Comparison of ENCODE assay signal across 9 cellular contexts in the genomic region with DNA sequence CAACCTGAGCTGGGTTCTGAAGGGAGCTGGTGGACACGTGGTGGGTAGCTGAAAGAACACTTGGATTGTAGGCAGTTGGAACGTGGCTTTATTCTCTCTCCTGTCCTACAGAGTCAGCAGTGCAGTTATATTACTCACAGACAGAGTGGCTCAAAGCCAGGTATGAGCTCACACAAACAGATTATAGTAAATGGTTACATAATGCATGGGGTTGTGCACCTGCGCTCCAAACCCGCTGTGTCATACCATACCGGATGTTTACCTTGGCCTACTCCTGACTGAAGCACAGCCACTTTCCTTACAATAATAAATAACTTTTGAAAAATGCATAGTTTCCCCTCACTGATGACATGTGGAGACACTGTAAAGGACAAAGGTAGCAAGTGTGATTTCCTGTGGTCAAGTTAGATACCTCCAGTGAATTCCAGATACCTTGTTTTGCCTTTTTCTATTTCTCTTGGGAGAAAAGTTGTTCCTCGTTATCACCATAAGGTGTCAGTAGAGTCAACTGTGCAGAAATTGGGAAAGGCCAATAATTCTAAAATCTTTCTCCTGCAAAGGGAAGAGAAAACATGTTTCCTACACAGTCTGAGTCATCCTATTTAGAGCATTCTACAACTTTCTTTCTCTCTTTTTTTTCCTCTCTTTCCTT. TPM values are rescaled to one million over a fixed set of nuclear protein-coding genes. Genes with fewer than 3 reads are reported as not detected.
A peak's percentile ranks its signal among the peaks of the same experiment; 100 is the strongest.
DNase-seq lines count a peak whose midpoint lies in the region; ATAC-seq, FAIRE-seq and TF ChIP-seq lines count a peak whose summit lies in the region.
"Had no signal": no experiment of that assay in that cellular context is flagged by ENCODE, and none has a peak within 500 bp of the region (broad histone marks: within the 10 kb centered on the region; RNA-seq: fewer than 3 reads in every experiment).

No MANE protein-coding gene starts in this region.

- no peak overlapping the region for H3K27ac ChIP-seq in esophagus muscularis mucosa (replicated peaks in 1 of 4)

- FAIRE-seq in GM12891 (lab: Jason Lieb, UNC) = peak; percentile 51
- FAIRE-seq: colon had no signal

- no peaks in the 10 kb centered on the region for H3K36me3 ChIP-seq in esophagus muscularis mucosa

- WGBS in esophagus muscularis mucosa = 68% methylated on average over 6 of the region's 6 CpGs

- H3K27me3 ChIP-seq in esophagus muscularis mucosa = peaks cover 0 to 7% (median 0%) of the 10 kb centered on the region in 4 donors

- no peak for TF ChIP-seq EP300 in esophagus muscularis mucosa (IDR thresholded peaks at IDR 0.05)

- no peaks in the 10 kb centered on the region for H3K4me1 ChIP-seq in esophagus muscularis mucosa

- H3K9me3 ChIP-seq in esophagus muscularis mucosa = no peaks in the 10 kb centered on the region

- intact Hi-C loops in esophagus muscularis mucosa (cut with DNase I) = no loop called here

- TF ChIP-seq POLR2A in GM12891 (IDR thresholded peaks at IDR 0.05; ENCODE audit: low read depth, low read length) (no peak), esophagus muscularis mucosa (IDR thresholded peaks at IDR 0.05; ENCODE audit: low read depth) (no peak)

- no peak for ATAC-seq in HG02973 (IDR thresholded peaks at IDR 0.05; ENCODE audit: unreplicated experiment)
- ATAC-seq in GM18861 (IDR thresholded peaks at IDR 0.05; ENCODE audit: unreplicated experiment) = no peak
- ATAC-seq in HG03139 (IDR thresholded peaks at IDR 0.05; ENCODE audit: unreplicated experiment) = no peak
- no peak for ATAC-seq in HG03135 (IDR thresholded peaks at IDR 0.05; ENCODE audit: unreplicated experiment)

- DNase-seq in GM12891 (ENCODE audit: insufficient read length, low spot score) (no peak), NOMO-1 treated with DMSO at 0.1 percent for 48 hours (lab: John Stamatoyannopoulos, UW; ENCODE audit: unreplicated experiment) (peak; percentile 82), esophagus muscularis mucosa (ENCODE audit: extremely low spot score) (no peak), renal cortical epithelial cell (ENCODE audit: low read depth) (peak; percentile 67)

- H3K4me3 ChIP-seq in esophagus muscularis mucosa = no peak overlapping the region

- peak; percentile 36 to 54 (median 36) for TF ChIP-seq CTCF in esophagus muscularis mucosa (IDR thresholded peaks at IDR 0.05)

TF ChIP-seq in GM12891, 5 proteins besides CTCF, POLR2A, EP300 and RAD21:
- TF ChIP-seq POLR2AphosphoS5 (IDR thresholded peaks at IDR 0.05; ENCODE audit: low read depth, low read length) = no peak
- TF ChIP-seq TAF1 (IDR thresholded peaks at IDR 0.05; ENCODE audit: low read depth, low read length) = no peak
- no peak for TF ChIP-seq POU2F2 (IDR thresholded peaks at IDR 0.05; ENCODE audit: low read depth, low read length)
- TF ChIP-seq PAX5 (IDR thresholded peaks at IDR 0.05; ENCODE audit: insufficient read depth, low read length, severe bottlenecking) = no peak
- no peak for TF ChIP-seq SPI1 (IDR thresholded peaks at IDR 0.05; ENCODE audit: low read depth, low read length)

RNA-seq across cellular contexts. Expression of a gene that starts 13.5 kb away (rescaled TPM):
- polyA plus RNA-seq in GM12891 (2012; ENCODE audit: low read depth, missing spikeins) = 0.22 TPM
- total RNA-seq in esophagus muscularis mucosa (100 to 1,000 TPM in 1 of 4 donors, 10 to 100 TPM in 3; 47.4 to 143 (median 58.3) TPM), renal cortical epithelial cell (not detected in 2 replicates)

Comparison
In these comparisons a context has a peak if more than half of its experiments do, and no peak if none do; other contexts are left out.
1. DNase-seq: peak in NOMO-1 treated with DMSO at 0.1 percent for 48 hours (single experiment) and renal cortical epithelial cell (single experiment); none in GM12891 (single experiment) and esophagus muscularis mucosa (single experiment).
2. RNA of a gene that starts 13.5 kb away (total RNA-seq): 47.4 to 143 TPM in esophagus muscularis mucosa; not detected in renal cortical epithelial cell; every median in the first group is over 10 times any median in the second.